Comparison of ENCODE assay signal across 10 cellular contexts in genomic region chr13:109780880-109781383, GRCh38. TPM values are rescaled to one million over a fixed set of nuclear protein-coding genes. Genes with fewer than 3 reads are reported as not detected.
A peak's percentile ranks its signal among the peaks of the same experiment; 100 is the strongest.
DNase-seq lines count a peak whose midpoint lies in the region; ATAC-seq, FAIRE-seq and TF ChIP-seq lines count a peak whose summit lies in the region.
"Had no signal": no experiment of that assay in that cellular context is flagged by ENCODE, and none has a peak within 500 bp of the region (broad histone marks: within the 10 kb centered on the region; RNA-seq: fewer than 3 reads in every experiment).

No MANE protein-coding gene starts in this region.

- no peak for FAIRE-seq in A549 (lab: Jason Lieb, UNC)
- FAIRE-seq: G401.6 had no signal

- TF ChIP-seq EP300 in A549 (IDR thresholded peaks at IDR 0.05): no peak

- H3K9me3 ChIP-seq in A549: no peaks in the 10 kb centered on the region
- no peaks in the 10 kb centered on the region for H3K9me3 ChIP-seq in colonic mucosa

- H3K4me3 ChIP-seq in A549 (peak overlapping the region; percentile 89), colonic mucosa (peak overlapping the region; percentile 26)

- H3K4me2 ChIP-seq in A549: peak overlapping the region; percentile 95

- H3K36me3 ChIP-seq in colonic mucosa: no peaks in the 10 kb centered on the region

- peak overlapping the region; percentile 80 for H3K4me3 Mint-ChIP-seq in nephron progenitor cell

- peak overlapping the region; percentile 38 for H3K27ac Mint-ChIP-seq in nephron progenitor cell

- H3K4me1 ChIP-seq in A549 (peaks cover 27% of the 10 kb centered on the region), colonic mucosa (peaks cover 10% of the 10 kb centered on the region)

- TF ChIP-seq RAD21 in A549 (conservative IDR thresholded peaks at IDR 0.05 in 1 of 2, IDR thresholded peaks at IDR 0.05 in 1 of 2): no peak

- POLR2A ChIA-PET in A549 (lab: Yijun Ruan, JAX): interaction anchor here (1.0 to 1.3 kb wide), 2 partner anchors 508 to 635 kb away, joined by 3 to 4 read pairs; no protein-coding TSS in a partner anchor

- peak overlapping the region; percentile 54 to 58 for H3K9ac ChIP-seq in colonic mucosa (ENCODE audit: low read depth in 2 of 2, low read length in 2 of 2)

- TF ChIP-seq CTCF in A549 (IDR thresholded peaks at IDR 0.05): no peak
- TF ChIP-seq CTCF in colonic mucosa (IDR thresholded peaks at IDR 0.05): no peak
- TF ChIP-seq CTCF in nephron progenitor cell (IDR thresholded peaks at IDR 0.05): no peak

- H3K27me3 ChIP-seq in colonic mucosa: no peaks in the 10 kb centered on the region

- H3K9me3 Mint-ChIP-seq in nephron progenitor cell: no peaks in the 10 kb centered on the region

- ATAC-seq in A549 (peak in 1 of 2 experiments; percentile 9; a peak in 2 of 6 replicates), GM21528 (IDR thresholded peaks at IDR 0.05; ENCODE audit: low FRiP score, unreplicated experiment) (no peak), HG03457 (IDR thresholded peaks at IDR 0.05; ENCODE audit: unreplicated experiment) (no peak)

- H3K27me3 Mint-ChIP-seq in nephron progenitor cell (ENCODE audit: low read depth, poor library complexity): peaks cover 4% of the 10 kb centered on the region

- peaks cover 17% of the 10 kb centered on the region for H3K36me3 Mint-ChIP-seq in nephron progenitor cell (ENCODE audit: low read depth)

- no peak for TF ChIP-seq POLR2A in A549 (IDR thresholded peaks at IDR 0.05; ENCODE audit: low read length)

- CTCF ChIA-PET in A549 (lab: Yijun Ruan, JAX): interaction anchor here (0.9 to 4.2 kb wide), 5 partner anchors 328 to 820 kb away, joined by 4 to 15 read pairs (median 5); no protein-coding TSS in a partner anchor

- peak overlapping the region; percentile 73 to 98 for H3K27ac ChIP-seq in A549
- no peak overlapping the region for H3K27ac ChIP-seq in colonic mucosa

- intact Hi-C loops in colonic mucosa (cut with DNase I): loop anchor here (10.0 kb wide), 1 partner anchor 446 kb away; no protein-coding TSS in a partner anchor

- WGBS in A549 (ENCODE audit: missing lambda C conversion rate): 4% methylated on average over 10 of the region's 10 CpGs

- no peak for DNase-seq in A549 (ENCODE audit: low read depth in 1 of 2, low spot score in 1 of 2)
- peak; percentile 23 for DNase-seq in HT-29 (ENCODE audit: low spot score)
- no peak for DNase-seq in colonic mucosa
- no peak for DNase-seq in nephron progenitor cell
- DNase-seq in stimulated activated CD4-positive, alpha-beta T cell treated with anti-CD3 and anti-CD28 coated beads, Interleukin-15, amount 100 ng/mL, for 24 hours: no peak
- DNase-seq in inferior parietal cortex (ENCODE audit: extremely low spot score): no peak
- DNase-seq: NCI-H2171 treated with DMSO at 0.1 percent for 48 hours had no signal

- H3K4me1 Mint-ChIP-seq in nephron progenitor cell: peaks cover 52% of the 10 kb centered on the region

TF ChIP-seq in A549, 52 proteins besides CTCF, POLR2A, EP300 and RAD21:
- TF ChIP-seq FOSL2 (IDR thresholded peaks at IDR 0.05) (no peak), FOSL2 (CRISPR knock-in tag; IDR thresholded peaks at IDR 0.05) (no peak), MAFK (IDR thresholded peaks at IDR 0.05; ENCODE audit: partially characterized antibody) (no peak), USF2 (IDR thresholded peaks at IDR 0.05) (no peak), TP53 (CRISPR knock-in tag; IDR thresholded peaks at IDR 0.05) (no peak), JUN (IDR thresholded peaks at IDR 0.05) (no peak)
TF ChIP-seq in A549: peak in this region for 0.

RNA-seq across cellular contexts. Expression of gene IRS2, which starts 5.5 kb away (rescaled TPM):
- polyA plus RNA-seq in A549 (2011; rRNA removed): 12.3 and 15.6 TPM in 2 replicates
- polyA plus RNA-seq in A549 (2012; cell fraction: cytosol; rRNA removed): 7.6 and 12.9 TPM in 2 replicates
- 10.8 and 17.5 TPM in 2 replicates for polyA plus RNA-seq in A549 (2012; cell fraction: nucleus; rRNA removed)
- 3.9 to 5.2 TPM (median 4.8 TPM) in 3 replicates for polyA plus RNA-seq in A549 (2017; fragmentation: RNase III; extraction: RNeasy Plus Mini Kit Qiagen cat#74134 plus additional on column Dnase treatment)
- 11.7 and 12.6 TPM in 2 replicates for polyA minus RNA-seq in A549 (2011; rRNA and poly(A)+ RNA removed)
- 8.2 and 9.1 TPM in 2 replicates for total RNA-seq in HT-29 (2014; rRNA removed; shearing (Covaris generic))
- total RNA-seq in colonic mucosa: 10 to 100 TPM in 1 of 2 donors, 1 to 10 TPM in 1; 6.7 to 23.0 TPM
